1 cellular context compared by ENCODE assay signal in the genomic region with DNA sequence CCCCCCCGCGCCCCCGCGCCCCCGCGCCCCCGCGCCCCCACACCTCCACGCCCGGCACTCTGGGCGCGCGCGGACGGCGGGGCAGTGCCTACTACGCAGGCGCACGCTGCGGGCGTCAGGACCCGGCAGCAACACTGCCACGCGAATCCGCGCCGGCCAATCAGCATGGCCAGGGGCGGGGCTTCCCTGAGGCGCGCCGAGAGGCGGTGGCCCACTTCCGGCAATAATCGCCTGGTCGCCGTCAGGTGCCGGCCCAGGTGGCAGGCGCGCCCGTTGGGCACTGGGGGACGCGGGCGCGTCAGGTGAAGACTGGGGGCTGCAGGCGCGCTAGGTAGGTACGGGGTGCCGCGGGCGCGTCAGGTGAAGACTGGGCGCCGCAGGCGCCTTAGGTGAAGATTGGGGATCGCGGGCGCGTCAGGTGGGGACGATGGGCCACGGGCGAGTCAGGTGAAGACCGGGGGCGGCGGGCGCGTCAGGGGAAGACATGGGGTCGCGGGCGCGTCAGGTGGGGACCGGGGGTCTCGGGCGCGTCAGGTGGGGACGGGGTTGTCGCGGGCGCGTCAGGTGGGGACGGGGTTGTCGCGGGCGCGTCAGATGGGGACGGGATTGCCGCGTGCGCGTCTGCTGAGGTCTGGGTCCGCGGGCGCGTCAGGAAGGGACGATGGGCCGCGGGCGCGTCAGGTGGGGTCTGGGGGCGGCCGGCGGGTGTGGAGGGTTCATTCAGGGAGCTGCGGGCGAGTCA.
TF ChIP-seq lines count a peak whose summit lies in the region.

No MANE protein-coding gene starts in this region.

TF ChIP-seq in GM12878, 131 proteins besides CTCF, POLR2A, EP300 and RAD21 (continued from another document and continues in another):
- TF ChIP-seq, protein P1, sequence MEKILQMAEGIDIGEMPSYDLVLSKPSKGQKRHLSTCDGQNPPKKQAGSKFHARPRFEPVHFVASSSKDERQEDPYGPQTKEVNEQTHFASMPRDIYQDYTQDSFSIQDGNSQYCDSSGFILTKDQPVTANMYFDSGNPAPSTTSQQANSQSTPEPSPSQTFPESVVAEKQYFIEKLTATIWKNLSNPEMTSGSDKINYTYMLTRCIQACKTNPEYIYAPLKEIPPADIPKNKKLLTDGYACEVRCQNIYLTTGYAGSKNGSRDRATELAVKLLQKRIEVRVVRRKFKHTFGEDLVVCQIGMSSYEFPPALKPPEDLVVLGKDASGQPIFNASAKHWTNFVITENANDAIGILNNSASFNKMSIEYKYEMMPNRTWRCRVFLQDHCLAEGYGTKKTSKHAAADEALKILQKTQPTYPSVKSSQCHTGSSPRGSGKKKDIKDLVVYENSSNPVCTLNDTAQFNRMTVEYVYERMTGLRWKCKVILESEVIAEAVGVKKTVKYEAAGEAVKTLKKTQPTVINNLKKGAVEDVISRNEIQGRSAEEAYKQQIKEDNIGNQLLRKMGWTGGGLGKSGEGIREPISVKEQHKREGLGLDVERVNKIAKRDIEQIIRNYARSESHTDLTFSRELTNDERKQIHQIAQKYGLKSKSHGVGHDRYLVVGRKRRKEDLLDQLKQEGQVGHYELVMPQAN (conservative IDR thresholded peaks at IDR 0.05) = peak; percentile 95
- no peak for TF ChIP-seq MYB (IDR thresholded peaks at IDR 0.05; ENCODE audit: borderline replicate concordance, low read depth, low read length)
- peak; percentile 48; the same call in 1 of the 2 replicates for TF ChIP-seq NRF1 (conservative IDR thresholded peaks at IDR 0.05; ENCODE audit: low read depth, low read length)
- TF ChIP-seq TCF3 (IDR thresholded peaks at IDR 0.05; ENCODE audit: borderline replicate concordance, insufficient read depth, low read depth, low read length) = no peak
- TF ChIP-seq SUZ12 (IDR thresholded peaks at IDR 0.05; ENCODE audit: unreplicated experiment) = no peak
- TF ChIP-seq, protein P2, sequence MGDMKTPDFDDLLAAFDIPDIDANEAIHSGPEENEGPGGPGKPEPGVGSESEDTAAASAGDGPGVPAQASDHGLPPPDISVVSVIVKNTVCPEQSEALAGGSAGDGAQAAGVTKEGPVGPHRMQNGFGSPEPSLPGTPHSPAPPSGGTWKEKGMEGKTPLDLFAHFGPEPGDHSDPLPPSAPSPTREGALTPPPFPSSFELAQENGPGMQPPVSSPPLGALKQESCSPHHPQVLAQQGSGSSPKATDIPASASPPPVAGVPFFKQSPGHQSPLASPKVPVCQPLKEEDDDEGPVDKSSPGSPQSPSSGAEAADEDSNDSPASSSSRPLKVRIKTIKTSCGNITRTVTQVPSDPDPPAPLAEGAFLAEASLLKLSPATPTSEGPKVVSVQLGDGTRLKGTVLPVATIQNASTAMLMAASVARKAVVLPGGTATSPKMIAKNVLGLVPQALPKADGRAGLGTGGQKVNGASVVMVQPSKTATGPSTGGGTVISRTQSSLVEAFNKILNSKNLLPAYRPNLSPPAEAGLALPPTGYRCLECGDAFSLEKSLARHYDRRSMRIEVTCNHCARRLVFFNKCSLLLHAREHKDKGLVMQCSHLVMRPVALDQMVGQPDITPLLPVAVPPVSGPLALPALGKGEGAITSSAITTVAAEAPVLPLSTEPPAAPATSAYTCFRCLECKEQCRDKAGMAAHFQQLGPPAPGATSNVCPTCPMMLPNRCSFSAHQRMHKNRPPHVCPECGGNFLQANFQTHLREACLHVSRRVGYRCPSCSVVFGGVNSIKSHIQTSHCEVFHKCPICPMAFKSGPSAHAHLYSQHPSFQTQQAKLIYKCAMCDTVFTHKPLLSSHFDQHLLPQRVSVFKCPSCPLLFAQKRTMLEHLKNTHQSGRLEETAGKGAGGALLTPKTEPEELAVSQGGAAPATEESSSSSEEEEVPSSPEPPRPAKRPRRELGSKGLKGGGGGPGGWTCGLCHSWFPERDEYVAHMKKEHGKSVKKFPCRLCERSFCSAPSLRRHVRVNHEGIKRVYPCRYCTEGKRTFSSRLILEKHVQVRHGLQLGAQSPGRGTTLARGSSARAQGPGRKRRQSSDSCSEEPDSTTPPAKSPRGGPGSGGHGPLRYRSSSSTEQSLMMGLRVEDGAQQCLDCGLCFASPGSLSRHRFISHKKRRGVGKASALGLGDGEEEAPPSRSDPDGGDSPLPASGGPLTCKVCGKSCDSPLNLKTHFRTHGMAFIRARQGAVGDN (IDR thresholded peaks at IDR 0.05) = no peak
- no peak for TF ChIP-seq IKZF2 (IDR thresholded peaks at IDR 0.05)
- no peak for TF ChIP-seq ATF7 (IDR thresholded peaks at IDR 0.05; ENCODE audit: low read depth)
- TF ChIP-seq, protein P3, sequence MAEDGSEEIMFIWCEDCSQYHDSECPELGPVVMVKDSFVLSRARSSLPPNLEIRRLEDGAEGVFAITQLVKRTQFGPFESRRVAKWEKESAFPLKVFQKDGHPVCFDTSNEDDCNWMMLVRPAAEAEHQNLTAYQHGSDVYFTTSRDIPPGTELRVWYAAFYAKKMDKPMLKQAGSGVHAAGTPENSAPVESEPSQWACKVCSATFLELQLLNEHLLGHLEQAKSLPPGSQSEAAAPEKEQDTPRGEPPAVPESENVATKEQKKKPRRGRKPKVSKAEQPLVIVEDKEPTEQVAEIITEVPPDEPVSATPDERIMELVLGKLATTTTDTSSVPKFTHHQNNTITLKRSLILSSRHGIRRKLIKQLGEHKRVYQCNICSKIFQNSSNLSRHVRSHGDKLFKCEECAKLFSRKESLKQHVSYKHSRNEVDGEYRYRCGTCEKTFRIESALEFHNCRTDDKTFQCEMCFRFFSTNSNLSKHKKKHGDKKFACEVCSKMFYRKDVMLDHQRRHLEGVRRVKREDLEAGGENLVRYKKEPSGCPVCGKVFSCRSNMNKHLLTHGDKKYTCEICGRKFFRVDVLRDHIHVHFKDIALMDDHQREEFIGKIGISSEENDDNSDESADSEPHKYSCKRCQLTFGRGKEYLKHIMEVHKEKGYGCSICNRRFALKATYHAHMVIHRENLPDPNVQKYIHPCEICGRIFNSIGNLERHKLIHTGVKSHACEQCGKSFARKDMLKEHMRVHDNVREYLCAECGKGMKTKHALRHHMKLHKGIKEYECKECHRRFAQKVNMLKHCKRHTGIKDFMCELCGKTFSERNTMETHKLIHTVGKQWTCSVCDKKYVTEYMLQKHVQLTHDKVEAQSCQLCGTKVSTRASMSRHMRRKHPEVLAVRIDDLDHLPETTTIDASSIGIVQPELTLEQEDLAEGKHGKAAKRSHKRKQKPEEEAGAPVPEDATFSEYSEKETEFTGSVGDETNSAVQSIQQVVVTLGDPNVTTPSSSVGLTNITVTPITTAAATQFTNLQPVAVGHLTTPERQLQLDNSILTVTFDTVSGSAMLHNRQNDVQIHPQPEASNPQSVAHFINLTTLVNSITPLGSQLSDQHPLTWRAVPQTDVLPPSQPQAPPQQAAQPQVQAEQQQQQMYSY (CRISPR knock-in tag; IDR thresholded peaks at IDR 0.05) = no peak
- no peak for TF ChIP-seq STAT3 (IDR thresholded peaks at IDR 0.05; ENCODE audit: low read depth, low read length)
- TF ChIP-seq, protein P4, sequence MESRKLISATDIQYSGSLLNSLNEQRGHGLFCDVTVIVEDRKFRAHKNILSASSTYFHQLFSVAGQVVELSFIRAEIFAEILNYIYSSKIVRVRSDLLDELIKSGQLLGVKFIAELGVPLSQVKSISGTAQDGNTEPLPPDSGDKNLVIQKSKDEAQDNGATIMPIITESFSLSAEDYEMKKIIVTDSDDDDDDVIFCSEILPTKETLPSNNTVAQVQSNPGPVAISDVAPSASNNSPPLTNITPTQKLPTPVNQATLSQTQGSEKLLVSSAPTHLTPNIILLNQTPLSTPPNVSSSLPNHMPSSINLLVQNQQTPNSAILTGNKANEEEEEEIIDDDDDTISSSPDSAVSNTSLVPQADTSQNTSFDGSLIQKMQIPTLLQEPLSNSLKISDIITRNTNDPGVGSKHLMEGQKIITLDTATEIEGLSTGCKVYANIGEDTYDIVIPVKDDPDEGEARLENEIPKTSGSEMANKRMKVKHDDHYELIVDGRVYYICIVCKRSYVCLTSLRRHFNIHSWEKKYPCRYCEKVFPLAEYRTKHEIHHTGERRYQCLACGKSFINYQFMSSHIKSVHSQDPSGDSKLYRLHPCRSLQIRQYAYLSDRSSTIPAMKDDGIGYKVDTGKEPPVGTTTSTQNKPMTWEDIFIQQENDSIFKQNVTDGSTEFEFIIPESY (IDR thresholded peaks at IDR 0.05) = no peak
- TF ChIP-seq FOXM1 (IDR thresholded peaks at IDR 0.05; ENCODE audit: low read depth, low read length) = no peak
- no peak for TF ChIP-seq SMAD1 (IDR thresholded peaks at IDR 0.05; ENCODE audit: low read depth, partially characterized antibody)
- no peak for TF ChIP-seq MTA3 (IDR thresholded peaks at IDR 0.05; ENCODE audit: borderline replicate concordance, low read length)
- TF ChIP-seq FOS (IDR thresholded peaks at IDR 0.05; ENCODE audit: borderline replicate concordance, extremely low read depth, insufficient read length) = no peak
- no peak for TF ChIP-seq POLR2AphosphoS5 (IDR thresholded peaks at IDR 0.05; ENCODE audit: low read length)
- TF ChIP-seq NR2F1 (conservative IDR thresholded peaks at IDR 0.05) = no peak
- no peak for TF ChIP-seq SUPT20H (IDR thresholded peaks at IDR 0.05; ENCODE audit: borderline replicate concordance, control insufficient read depth, low read depth, low read length)
- TF ChIP-seq, protein P5, sequence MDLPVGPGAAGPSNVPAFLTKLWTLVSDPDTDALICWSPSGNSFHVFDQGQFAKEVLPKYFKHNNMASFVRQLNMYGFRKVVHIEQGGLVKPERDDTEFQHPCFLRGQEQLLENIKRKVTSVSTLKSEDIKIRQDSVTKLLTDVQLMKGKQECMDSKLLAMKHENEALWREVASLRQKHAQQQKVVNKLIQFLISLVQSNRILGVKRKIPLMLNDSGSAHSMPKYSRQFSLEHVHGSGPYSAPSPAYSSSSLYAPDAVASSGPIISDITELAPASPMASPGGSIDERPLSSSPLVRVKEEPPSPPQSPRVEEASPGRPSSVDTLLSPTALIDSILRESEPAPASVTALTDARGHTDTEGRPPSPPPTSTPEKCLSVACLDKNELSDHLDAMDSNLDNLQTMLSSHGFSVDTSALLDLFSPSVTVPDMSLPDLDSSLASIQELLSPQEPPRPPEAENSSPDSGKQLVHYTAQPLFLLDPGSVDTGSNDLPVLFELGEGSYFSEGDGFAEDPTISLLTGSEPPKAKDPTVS (IDR thresholded peaks at IDR 0.05; ENCODE audit: low read depth, low read length) = no peak
- no peak for TF ChIP-seq EZH2 (IDR thresholded peaks at IDR 0.05; ENCODE audit: borderline replicate concordance, control insufficient read depth, low read depth, low read length)
- TF ChIP-seq JUND (IDR thresholded peaks at IDR 0.05; ENCODE audit: low read depth, low read length) = no peak
- no peak for TF ChIP-seq KLF5 (IDR thresholded peaks at IDR 0.05; ENCODE audit: partially characterized antibody)
- TF ChIP-seq SMARCA5 (IDR thresholded peaks at IDR 0.05) = no peak
- TF ChIP-seq, protein P6, sequence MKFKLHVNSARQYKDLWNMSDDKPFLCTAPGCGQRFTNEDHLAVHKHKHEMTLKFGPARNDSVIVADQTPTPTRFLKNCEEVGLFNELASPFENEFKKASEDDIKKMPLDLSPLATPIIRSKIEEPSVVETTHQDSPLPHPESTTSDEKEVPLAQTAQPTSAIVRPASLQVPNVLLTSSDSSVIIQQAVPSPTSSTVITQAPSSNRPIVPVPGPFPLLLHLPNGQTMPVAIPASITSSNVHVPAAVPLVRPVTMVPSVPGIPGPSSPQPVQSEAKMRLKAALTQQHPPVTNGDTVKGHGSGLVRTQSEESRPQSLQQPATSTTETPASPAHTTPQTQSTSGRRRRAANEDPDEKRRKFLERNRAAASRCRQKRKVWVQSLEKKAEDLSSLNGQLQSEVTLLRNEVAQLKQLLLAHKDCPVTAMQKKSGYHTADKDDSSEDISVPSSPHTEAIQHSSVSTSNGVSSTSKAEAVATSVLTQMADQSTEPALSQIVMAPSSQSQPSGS (IDR thresholded peaks at IDR 0.05; ENCODE audit: low read length) = no peak
- no peak for TF ChIP-seq RUNX3 (IDR thresholded peaks at IDR 0.05; ENCODE audit: low read length)
- no peak for TF ChIP-seq IKZF1 (conservative IDR thresholded peaks at IDR 0.05)
- TF ChIP-seq ESRRA (IDR thresholded peaks at IDR 0.05; ENCODE audit: low read length) = no peak
- TF ChIP-seq WRNIP1 (IDR thresholded peaks at IDR 0.05; ENCODE audit: borderline replicate concordance, low read depth, low read length) = no peak
- TF ChIP-seq EGR1 (IDR thresholded peaks at IDR 0.05; ENCODE audit: borderline replicate concordance in 1 of 2, low read depth in 2 of 2, low read length in 2 of 2) = 0 out of 3 replicates have a peak, but pooled peaks of 1 of the 2 experiments have one; percentile 32
- TF ChIP-seq IRF4 (IDR thresholded peaks at IDR 0.05; ENCODE audit: low read depth, low read length) = no peak
- no peak for TF ChIP-seq CHD4 (IDR thresholded peaks at IDR 0.05)
- TF ChIP-seq ZNF622 (IDR thresholded peaks at IDR 0.05) = no peak
- no peak for TF ChIP-seq PAX8 (IDR thresholded peaks at IDR 0.05)
- no peak for TF ChIP-seq ZBED1 (IDR thresholded peaks at IDR 0.05; ENCODE audit: borderline replicate concordance)
- TF ChIP-seq CHD2 (IDR thresholded peaks at IDR 0.05; ENCODE audit: borderline replicate concordance, low read depth, low read length) = no peak; the same call in 1 of the 2 replicates
- TF ChIP-seq SMAD5 (IDR thresholded peaks at IDR 0.05; ENCODE audit: low read depth) = no peak
- no peak for TF ChIP-seq SPI1 (IDR thresholded peaks at IDR 0.05; ENCODE audit: borderline replicate concordance, insufficient read depth, low read depth, low read length)
- TF ChIP-seq LARP7 (IDR thresholded peaks at IDR 0.05) = no peak
- TF ChIP-seq PAX5 (IDR thresholded peaks at IDR 0.05; ENCODE audit: borderline replicate concordance, low read depth, low read length) = no peak
- TF ChIP-seq CEBPB (IDR thresholded peaks at IDR 0.05; ENCODE audit: borderline replicate concordance in 1 of 2, low read depth in 2 of 2, low read length in 2 of 2) = no peak
- TF ChIP-seq SP1 (IDR thresholded peaks at IDR 0.05; ENCODE audit: low read depth, low read length) = peak; percentile 85
- TF ChIP-seq, protein P7, sequence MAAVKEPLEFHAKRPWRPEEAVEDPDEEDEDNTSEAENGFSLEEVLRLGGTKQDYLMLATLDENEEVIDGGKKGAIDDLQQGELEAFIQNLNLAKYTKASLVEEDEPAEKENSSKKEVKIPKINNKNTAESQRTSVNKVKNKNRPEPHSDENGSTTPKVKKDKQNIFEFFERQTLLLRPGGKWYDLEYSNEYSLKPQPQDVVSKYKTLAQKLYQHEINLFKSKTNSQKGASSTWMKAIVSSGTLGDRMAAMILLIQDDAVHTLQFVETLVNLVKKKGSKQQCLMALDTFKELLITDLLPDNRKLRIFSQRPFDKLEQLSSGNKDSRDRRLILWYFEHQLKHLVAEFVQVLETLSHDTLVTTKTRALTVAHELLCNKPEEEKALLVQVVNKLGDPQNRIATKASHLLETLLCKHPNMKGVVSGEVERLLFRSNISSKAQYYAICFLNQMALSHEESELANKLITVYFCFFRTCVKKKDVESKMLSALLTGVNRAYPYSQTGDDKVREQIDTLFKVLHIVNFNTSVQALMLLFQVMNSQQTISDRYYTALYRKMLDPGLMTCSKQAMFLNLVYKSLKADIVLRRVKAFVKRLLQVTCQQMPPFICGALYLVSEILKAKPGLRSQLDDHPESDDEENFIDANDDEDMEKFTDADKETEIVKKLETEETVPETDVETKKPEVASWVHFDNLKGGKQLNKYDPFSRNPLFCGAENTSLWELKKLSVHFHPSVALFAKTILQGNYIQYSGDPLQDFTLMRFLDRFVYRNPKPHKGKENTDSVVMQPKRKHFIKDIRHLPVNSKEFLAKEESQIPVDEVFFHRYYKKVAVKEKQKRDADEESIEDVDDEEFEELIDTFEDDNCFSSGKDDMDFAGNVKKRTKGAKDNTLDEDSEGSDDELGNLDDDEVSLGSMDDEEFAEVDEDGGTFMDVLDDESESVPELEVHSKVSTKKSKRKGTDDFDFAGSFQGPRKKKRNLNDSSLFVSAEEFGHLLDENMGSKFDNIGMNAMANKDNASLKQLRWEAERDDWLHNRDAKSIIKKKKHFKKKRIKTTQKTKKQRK (IDR thresholded peaks at IDR 0.05; ENCODE audit: low read depth, low read length) = no peak
- no peak for TF ChIP-seq MYC (IDR thresholded peaks at IDR 0.05; ENCODE audit: insufficient read depth, insufficient read length, insufficient replicate concordance, low read length, severe bottlenecking)
- TF ChIP-seq TCF12 (IDR thresholded peaks at IDR 0.05; ENCODE audit: low read depth, low read length) = 0 out of 2 replicates have a peak, but pooled peaks have one; percentile 31
